In the genomic region with DNA sequence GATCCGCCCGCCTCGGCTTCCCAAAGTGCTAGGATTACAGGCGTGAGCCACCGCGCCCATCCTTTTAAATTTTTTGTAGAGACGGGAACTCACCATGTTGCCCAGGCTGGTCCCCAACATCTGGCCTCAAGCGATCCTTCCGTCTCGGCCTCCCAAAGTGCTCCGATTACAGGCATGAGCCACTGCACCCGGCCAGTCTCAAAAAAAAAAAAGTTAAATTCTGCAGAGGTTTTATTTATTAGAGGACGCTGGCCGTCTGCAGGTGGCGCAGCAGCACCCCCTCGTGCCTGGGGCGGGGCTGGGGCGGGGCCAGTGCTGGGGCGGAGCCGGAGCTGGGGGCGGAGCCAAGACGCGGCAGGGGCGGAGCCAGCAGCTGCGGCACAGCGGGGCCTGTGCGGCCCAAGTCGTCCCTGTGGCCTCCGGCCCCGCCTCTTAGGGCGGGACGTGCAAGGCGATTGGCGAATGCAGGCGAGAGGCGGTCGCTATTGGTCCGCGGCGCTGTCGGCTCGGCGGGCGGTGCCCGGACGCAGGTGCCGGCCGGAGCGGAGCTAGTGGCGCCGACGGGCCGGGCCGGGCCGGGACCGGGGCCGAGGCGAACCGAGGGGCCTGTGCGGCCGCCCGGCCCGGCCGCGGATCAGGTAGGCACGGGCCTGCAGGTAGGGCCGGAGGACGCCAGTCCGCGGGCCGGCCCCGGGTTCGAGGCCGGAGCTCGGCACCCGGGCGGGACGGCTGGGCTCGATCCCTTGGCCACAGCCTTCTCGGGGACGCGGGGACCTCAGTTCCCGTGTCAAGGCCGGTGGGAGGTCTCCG, we compare ENCODE assay signal across 8 cellular contexts. TPM values are rescaled to one million over a fixed set of nuclear protein-coding genes. Genes with fewer than 3 reads are reported as not detected.
A peak's percentile ranks its signal among the peaks of the same experiment; 100 is the strongest.
DNase-seq lines count a peak whose midpoint lies in the region; ATAC-seq and TF ChIP-seq lines count a peak whose summit lies in the region.

A gene with protein sequence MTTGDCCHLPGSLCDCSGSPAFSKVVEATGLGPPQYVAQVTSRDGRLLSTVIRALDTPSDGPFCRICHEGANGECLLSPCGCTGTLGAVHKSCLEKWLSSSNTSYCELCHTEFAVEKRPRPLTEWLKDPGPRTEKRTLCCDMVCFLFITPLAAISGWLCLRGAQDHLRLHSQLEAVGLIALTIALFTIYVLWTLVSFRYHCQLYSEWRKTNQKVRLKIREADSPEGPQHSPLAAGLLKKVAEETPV (plus strand): TSS at position 523 of the 810 bp plus-strand sequence. CDS start 8,536 bp downstream, outside the sequence.

- H3K27ac ChIP-seq in heart left ventricle (peak within 1 kb of the TSS; percentile 76 to 95 (median 84)), upper lobe of left lung (peak within 1 kb of the TSS; percentile 72 to 81 (median 78))

- in situ Hi-C loops in GM13976 (cut with MboI; ENCODE audit: low sequenced_read_pairs, unreplicated experiment), result no loop called here

- peak; percentile 100 for DNase-seq in GM13976 (ENCODE audit: low spot score)
- peak; percentile 72 for DNase-seq in NCI-H1436 treated with DMSO at 0.1 percent for 48 hours (lab: John Stamatoyannopoulos, UW)
- DNase-seq in T follicular helper cell (ENCODE audit: low read depth), result peak; percentile 93
- peak; percentile 98 for DNase-seq in adipocyte (ENCODE audit: low read depth)
- peak; percentile 96 to 99 (median 98) for DNase-seq in heart left ventricle
- DNase-seq in posterior vena cava (ENCODE audit: low spot score), result peak; percentile 99
- DNase-seq in upper lobe of left lung, result peak; percentile 97 to 99

- no peak for TF ChIP-seq EP300 in upper lobe of left lung (IDR thresholded peaks at IDR 0.05)

- peak within 1 kb of the TSS; percentile 87 for H3K9ac ChIP-seq in adipocyte (ENCODE audit: low read length)

- TF ChIP-seq CTCF in GM13976 (IDR thresholded peaks at IDR 0.05; ENCODE audit: borderline replicate concordance, control extremely low read depth, extremely low read depth, insufficient read depth, missing control alignments), result peak; percentile 66
- peak; percentile 60 to 88 (median 79) for TF ChIP-seq CTCF in heart left ventricle (IDR thresholded peaks at IDR 0.05)
- peak; percentile 45 to 75 (median 65) for TF ChIP-seq CTCF in upper lobe of left lung (IDR thresholded peaks at IDR 0.05)

- intact Hi-C loops in heart left ventricle (cut with DNase I), result loop anchor here in 8 of 10 donors (2.0 to 10.0 kb wide), 8 partner anchors 32 to 99 kb away; a partner anchor contains a TSS
- intact Hi-C loops in posterior vena cava (cut with DNase I), result loop anchor here in 1 of 2 donors (5.0 kb wide), 1 partner anchor 99 kb away; a partner anchor contains a TSS

- peak within 1 kb of the TSS; percentile 86 for H3K4me3 ChIP-seq in adipocyte (ENCODE audit: low read length)
- H3K4me3 ChIP-seq in heart left ventricle, result peak within 1 kb of the TSS; percentile 71 to 98 (median 90)
- peak within 1 kb of the TSS; percentile 37 to 98 (median 94) for H3K4me3 ChIP-seq in upper lobe of left lung

- TF ChIP-seq POLR2A in heart left ventricle (IDR thresholded peaks at IDR 0.05) (peak; percentile 17 to 81), upper lobe of left lung (IDR thresholded peaks at IDR 0.05) (peak in 3 of 4 donors; percentile 24 to 76 (median 46))

- 4 to 15% (median 7%) methylated on average over 29 to 85 of the region's 85 CpGs for WGBS in heart left ventricle, 4 donors
- WGBS in upper lobe of left lung, 2 donors, result 7 to 26% methylated on average over 16 to 41 of the region's 85 CpGs

- peaks cover 19% of the 10 kb centered on the region for H3K4me1 ChIP-seq in adipocyte (ENCODE audit: control insufficient read depth, insufficient read depth, low read length)
- H3K4me1 ChIP-seq in heart left ventricle, result peaks cover 0 to 55% (median 37%) of the 10 kb centered on the region in 12 donors
- peaks cover 19 to 35% (median 29%) of the 10 kb centered on the region in 4 donors for H3K4me1 ChIP-seq in upper lobe of left lung

- H3K27me3 ChIP-seq in adipocyte (replicated peaks; ENCODE audit: control insufficient read depth, insufficient read depth, low read length), result no peaks in the 10 kb centered on the region
- H3K27me3 ChIP-seq in heart left ventricle, result no peaks in the 10 kb centered on the region
- H3K27me3 ChIP-seq in upper lobe of left lung, result no peaks in the 10 kb centered on the region

- no peaks in the 10 kb centered on the region for H3K9me3 ChIP-seq in adipocyte (ENCODE audit: control insufficient read depth, low read length)
- H3K9me3 ChIP-seq in heart left ventricle, result no peaks in the 10 kb centered on the region
- H3K9me3 ChIP-seq in upper lobe of left lung, result no peaks in the 10 kb centered on the region

- H3K36me3 ChIP-seq in adipocyte (ENCODE audit: control insufficient read depth, insufficient read depth, low read length, severe bottlenecking) (no peaks in the 10 kb centered on the region), heart left ventricle (no peaks in the 10 kb centered on the region), upper lobe of left lung (no peaks in the 10 kb centered on the region)

- peak; percentile 97 for ATAC-seq in HG02852 (IDR thresholded peaks at IDR 0.05; ENCODE audit: unreplicated experiment)
- peak; percentile 98 to 99 (median 99) for ATAC-seq in heart left ventricle
- peak; percentile 100 for ATAC-seq in upper lobe of left lung (ENCODE audit: low FRiP score in 2 of 2)

RNA-seq across cellular contexts. Expression of the gene that starts here (rescaled TPM):
- total RNA-seq in heart left ventricle (100 to 1,000 TPM in 4 of 9 donors, 10 to 100 TPM in 5; 67.2 to 308 (median 93.7) TPM), posterior vena cava (10 to 100 TPM; 50.3 to 57.6 TPM), upper lobe of left lung (100 to 1,000 TPM in 3 of 6 donors, 10 to 100 TPM in 3; 72.2 to 266 (median 111) TPM)
- 10 to 100 TPM; 50.7 to 70.3 TPM for polyA plus RNA-seq in heart left ventricle

Comparison
In these comparisons a context has a peak if more than half of its experiments do, and no peak if none do; other contexts are left out.
1. Peak in every context shown above with its lines: DNase-seq, ATAC-seq, H3K4me3 ChIP-seq and H3K27ac ChIP-seq.